In the genomic region with DNA sequence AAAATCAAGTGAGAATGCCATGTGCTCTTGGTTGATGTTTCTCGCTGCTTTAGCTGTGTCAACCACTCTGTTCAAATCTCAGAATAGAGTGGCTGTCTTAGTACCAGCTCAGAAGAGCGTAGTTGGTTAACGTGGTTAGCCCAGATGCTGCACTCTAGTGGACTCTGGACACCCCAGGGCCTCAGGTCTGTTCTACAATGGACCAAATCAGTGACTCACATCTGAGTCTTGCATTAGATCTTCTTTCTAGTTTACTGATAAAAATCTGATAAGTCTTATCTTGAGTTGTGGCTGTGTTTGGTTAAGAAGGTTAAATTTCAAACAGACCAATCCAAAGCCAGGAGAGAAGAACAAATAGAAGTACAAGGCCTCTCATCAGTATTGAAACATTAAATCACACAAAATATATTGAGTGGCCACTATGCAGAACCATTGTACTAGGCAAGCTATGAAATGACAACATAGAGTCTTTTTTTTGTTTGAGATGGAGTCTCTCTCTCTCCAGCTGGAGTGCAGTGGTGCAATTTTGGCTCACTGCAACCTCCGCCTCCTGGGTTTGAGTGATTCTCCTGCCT, we compare ENCODE assay signal across 13 cellular contexts.
A peak's percentile ranks its signal among the peaks of the same experiment; 100 is the strongest.
DNase-seq lines count a peak whose midpoint lies in the region; ATAC-seq, FAIRE-seq and TF ChIP-seq lines count a peak whose summit lies in the region.
"Had no signal": no experiment of that assay in that cellular context is flagged by ENCODE, and none has a peak within 500 bp of the region (broad histone marks: within the 10 kb centered on the region; RNA-seq: fewer than 3 reads in every experiment).

No MANE protein-coding gene starts in this region.

- H3K27me3 ChIP-seq in IMR-90 (ENCODE audit: control insufficient read depth, insufficient read depth, low read length), result no peaks in the 10 kb centered on the region
- H3K27me3 ChIP-seq in liver (ENCODE audit: control insufficient read depth in 4 of 4, insufficient read depth in 4 of 4, low read length in 3 of 4), result no peaks in the 10 kb centered on the region

- TF ChIP-seq RAD21 in IMR-90 (IDR thresholded peaks at IDR 0.05; ENCODE audit: low read length) (no peak), liver (IDR thresholded peaks at IDR 0.05) (no peak)

- H3K79me1 ChIP-seq in IMR-90 (ENCODE audit: low read depth in 1 of 2, low read length in 2 of 2), result no peaks in the 10 kb centered on the region

- H3K9me3 ChIP-seq in IMR-90 (ENCODE audit: control insufficient read depth, insufficient read depth, low read length) (no peaks in the 10 kb centered on the region), liver (ENCODE audit: control insufficient read depth in 4 of 4, low read length in 3 of 4) (no peaks in the 10 kb centered on the region)
- H3K9me3 ChIP-seq: esophagus muscularis mucosa had no signal

- no peaks in the 10 kb centered on the region for H3K9me3 Mint-ChIP-seq in activated CD4-positive, alpha-beta T cell treated with anti-CD3 and anti-CD28 coated beads, Interleukin-2, amount 10 ng/mL, durations not matched to agents 7 days and 5 days

- no peak overlapping the region for H4K91ac ChIP-seq in IMR-90 (ENCODE audit: insufficient read depth, low read depth, low read length)

- no peak overlapping the region for H2AK5ac ChIP-seq in IMR-90 (ENCODE audit: low read depth, low read length)

- no peak overlapping the region for H2BK120ac ChIP-seq in IMR-90 (ENCODE audit: low read depth, low read length)

- H3K4me1 ChIP-seq in IMR-90 (ENCODE audit: control insufficient read depth, insufficient read depth, low read length) (no peaks in the 10 kb centered on the region), liver (ENCODE audit: control insufficient read depth in 4 of 4, insufficient read depth in 4 of 4, low read length in 3 of 4) (peaks cover 17 to 44% (median 33%) of the 10 kb centered on the region in 4 donors)
- H3K4me1 ChIP-seq: esophagus muscularis mucosa, parathyroid adenoma had no signal

- H2BK5ac ChIP-seq in IMR-90 (ENCODE audit: low read depth, low read length, poor library complexity, severe bottlenecking), result no peak overlapping the region

- no peak for TF ChIP-seq POLR2A in IMR-90 (IDR thresholded peaks at IDR 0.05; ENCODE audit: low read depth, low read length)

- H2BK20ac ChIP-seq in IMR-90 (ENCODE audit: low read depth, low read length), result no peak overlapping the region

- no peak overlapping the region for H3K56ac ChIP-seq in IMR-90 (ENCODE audit: extremely low read depth, insufficient read depth, low read length)

- no peaks in the 10 kb centered on the region for H4K20me1 ChIP-seq in IMR-90 (ENCODE audit: insufficient read depth, low read length)

- H3K4me2 ChIP-seq in IMR-90 (ENCODE audit: low read depth, low read length), result no peak overlapping the region

- DNase-seq in IMR-90 (peak; percentile 36), astrocyte of the spinal cord (ENCODE audit: low read depth, low spot score) (peak; percentile 6), hippocampal formation (lab: John Stamatoyannopoulos, UW) (no peak), D721Med (ENCODE audit: insufficient read length, low spot score) (no peak)
- no peak for DNase-seq in activated CD4-positive, alpha-beta T cell treated with anti-CD3 and anti-CD28 coated beads, Interleukin-2, amount 10 ng/mL, durations not matched to agents 7 days and 5 days
- DNase-seq: activated CD8-positive, alpha-beta memory T cell treated with anti-CD3 and anti-CD28 coated beads, Interleukin-2, amount 50 U/mL, for 4 hours; NCI-H2081 had no signal

- H3K27ac ChIP-seq in 22Rv1, result peak overlapping the region; percentile 22; the same call in 1 of the 2 replicates
- no peak overlapping the region for H3K27ac ChIP-seq in IMR-90 (ENCODE audit: insufficient read depth, low read length)
- H3K27ac ChIP-seq in liver (ENCODE audit: low read depth in 1 of 2, low read length in 2 of 2), result peak overlapping the region; percentile 75 to 77
- H3K27ac ChIP-seq: esophagus muscularis mucosa, parathyroid adenoma had no signal

- H3K27ac Mint-ChIP-seq in activated CD4-positive, alpha-beta T cell treated with anti-CD3 and anti-CD28 coated beads, Interleukin-2, amount 10 ng/mL, durations not matched to agents 7 days and 5 days, result no peak overlapping the region
- H3K27ac Mint-ChIP-seq: activated naive CD8-positive, alpha-beta T cell had no signal

- no peaks in the 10 kb centered on the region for H3K9me1 ChIP-seq in IMR-90 (ENCODE audit: insufficient read depth, low read length)

- H4K8ac ChIP-seq in IMR-90 (ENCODE audit: low read depth in 2 of 2, low read length in 2 of 2), result no peak overlapping the region

- no peak for FAIRE-seq in D721Med (lab: Jason Lieb, UNC)

- no peak overlapping the region for H3K14ac ChIP-seq in IMR-90 (replicated peaks; ENCODE audit: low read depth, low read length)

- WGBS in IMR-90 (ENCODE audit: extremely low coverage in 2 of 2, insufficient read length in 1 of 2), 2 experiments, result no CpG with 5 or more reads among the region's 4 CpGs
- 61% methylated on average over 4 of the region's 4 CpGs for WGBS in liver

- peak; percentile 33 for TF ChIP-seq CTCF in 22Rv1 (IDR thresholded peaks at IDR 0.05)
- TF ChIP-seq CTCF in IMR-90 (conservative IDR thresholded peaks at IDR 0.05; ENCODE audit: low read depth, low read length), result no peak
- TF ChIP-seq CTCF in astrocyte of the spinal cord (IDR thresholded peaks at IDR 0.05; ENCODE audit: low read depth, low read length), result no peak
- TF ChIP-seq CTCF in liver (IDR thresholded peaks at IDR 0.05; ENCODE audit: low read depth, low read length, missing input control), result no peak
- no peak for TF ChIP-seq CTCF in D721Med (IDR thresholded peaks at IDR 0.05; ENCODE audit: insufficient read depth, missing control alignments)

- H3K4me1 Mint-ChIP-seq in activated CD4-positive, alpha-beta T cell treated with anti-CD3 and anti-CD28 coated beads, Interleukin-2, amount 10 ng/mL, durations not matched to agents 7 days and 5 days, result peaks cover 14% of the 10 kb centered on the region

- no peak overlapping the region for H2BK15ac ChIP-seq in IMR-90 (ENCODE audit: low read depth, low read length)

- H3K18ac ChIP-seq in IMR-90 (ENCODE audit: low read depth, low read length), result no peak overlapping the region

- CTCF ChIA-PET in IMR-90 (lab: Yijun Ruan, JAX), result no interaction called here
- CTCF ChIA-PET in activated CD4-positive, alpha-beta T cell treated with anti-CD3 and anti-CD28 coated beads, Interleukin-2, amount 10 ng/mL, durations not matched to agents 7 days and 5 days (lab: Charles Lee), result interaction anchor here (0.8 kb wide), 1 partner anchor 13 kb away, joined by 3 read pairs; no protein-coding TSS in a partner anchor

- intact Hi-C loops in IMR-90 (cut with micrococcal nuclease), result loop anchor here (10.0 kb wide), 3 partner anchors 143 to 447 kb away; no protein-coding TSS in a partner anchor

- no TSS peak for BruUV-seq in IMR-90 (replicated peaks; lab: Mats Ljungman, UMichigan)

- H3K4me3 ChIP-seq in IMR-90 (ENCODE audit: insufficient read depth, low read depth, low read length), result no peak overlapping the region
- no peak overlapping the region for H3K4me3 ChIP-seq in astrocyte of the spinal cord (ENCODE audit: low read depth, low read length)
- H3K4me3 ChIP-seq in liver (ENCODE audit: low read depth in 1 of 3, low read length in 3 of 3), result no peak overlapping the region
- H3K4me3 ChIP-seq: esophagus muscularis mucosa had no signal

- POLR2A ChIA-PET in IMR-90 (lab: Charles Lee; ENCODE audit: unreplicated experiment), result no interaction called here
- POLR2A ChIA-PET in activated CD4-positive, alpha-beta T cell treated with anti-CD3 and anti-CD28 coated beads, Interleukin-2, amount 10 ng/mL, durations not matched to agents 7 days and 5 days (lab: Charles Lee), result no interaction called here

- H2AFZ ChIP-seq in IMR-90 (replicated peaks; ENCODE audit: low read length, poor library complexity), result no peak overlapping the region
- H2AFZ ChIP-seq: parathyroid adenoma had no signal

- H3K36me3 ChIP-seq in IMR-90 (ENCODE audit: control insufficient read depth, insufficient read depth, low read length) (no peaks in the 10 kb centered on the region), liver (ENCODE audit: control insufficient read depth in 4 of 4, insufficient read depth in 3 of 4, low read depth in 1 of 4, low read length in 3 of 4) (peaks cover 0 to 2% (median 0%) of the 10 kb centered on the region in 4 donors)
- H3K36me3 ChIP-seq: esophagus muscularis mucosa had no signal

- ATAC-seq in IMR-90 (ENCODE audit: low read depth) (peak; percentile 24; the same call in 1 of the 2 replicates), HG02610 (IDR thresholded peaks at IDR 0.05; ENCODE audit: unreplicated experiment) (no peak)

- H3K27me3 Mint-ChIP-seq in activated CD4-positive, alpha-beta T cell treated with anti-CD3 and anti-CD28 coated beads, Interleukin-2, amount 10 ng/mL, durations not matched to agents 7 days and 5 days, result no peaks in the 10 kb centered on the region
- H3K27me3 Mint-ChIP-seq: activated naive CD8-positive, alpha-beta T cell had no signal

- dilution Hi-C loops in IMR-90 (cut with HindIII; ENCODE audit: low sequenced_read_pairs, unreplicated experiment), result no loop called here

- H3K4ac ChIP-seq in IMR-90 (ENCODE audit: low read depth, low read length), result no peak overlapping the region

- H3K9ac ChIP-seq in IMR-90 (ENCODE audit: low read depth, low read length) (no peak overlapping the region), liver (ENCODE audit: low read depth in 1 of 2, low read length in 2 of 2) (no peak overlapping the region)
- H3K9ac ChIP-seq: parathyroid adenoma had no signal

- H3K4me3 Mint-ChIP-seq in activated CD4-positive, alpha-beta T cell treated with anti-CD3 and anti-CD28 coated beads, Interleukin-2, amount 10 ng/mL, durations not matched to agents 7 days and 5 days, result no peak overlapping the region
- H3K4me3 Mint-ChIP-seq: activated naive CD8-positive, alpha-beta T cell had no signal

- H4K5ac ChIP-seq in IMR-90 (ENCODE audit: low read depth, low read length), result no peak overlapping the region

- no peaks in the 10 kb centered on the region for H3K36me3 Mint-ChIP-seq in activated CD4-positive, alpha-beta T cell treated with anti-CD3 and anti-CD28 coated beads, Interleukin-2, amount 10 ng/mL, durations not matched to agents 7 days and 5 days (ENCODE audit: low read depth)
- H3K36me3 Mint-ChIP-seq: activated naive CD8-positive, alpha-beta T cell had no signal

- H2AK9ac ChIP-seq in IMR-90 (replicated peaks; ENCODE audit: low read depth, low read length, poor library complexity), result no peak overlapping the region

- in situ Hi-C loops in IMR-90 (cut with MboI; ENCODE audit: low sequenced_read_pairs), result no loop called here
- in situ Hi-C loops in astrocyte of the spinal cord (cut with HindIII; ENCODE audit: low sequenced_read_pairs), result no loop called here

- no peak overlapping the region for H3K23ac ChIP-seq in IMR-90 (ENCODE audit: low read depth, low read length)

TF ChIP-seq in liver, 16 proteins besides CTCF, POLR2A, EP300 and RAD21 (continues in another document):
- TF ChIP-seq RXRA (IDR thresholded peaks at IDR 0.05), result peak in 1 of 2 donors; percentile 30

Comparison
In these comparisons a context has a peak if more than half of its experiments do, and no peak if none do; other contexts are left out.
1. DNase-seq: peak in IMR-90 (single experiment) and astrocyte of the spinal cord (single experiment); none in hippocampal formation (0 of 2), D721Med (single experiment) and activated CD4-positive, alpha-beta T cell treated with anti-CD3 and anti-CD28 coated beads, Interleukin-2, amount 10 ng/mL, durations not matched to agents 7 days and 5 days (single experiment).